ENCODE assay signal across 8 cellular contexts in genomic region chr7:99473315-99473596, GRCh38. TPM values are rescaled to one million over a fixed set of nuclear protein-coding genes. Genes with fewer than 3 reads are reported as not detected.
DNase-seq lines count a peak whose midpoint lies in the region; ATAC-seq and TF ChIP-seq lines count a peak whose summit lies in the region.

No MANE protein-coding gene starts in this region.

- H3K27me3 ChIP-seq in HL-60 (ENCODE audit: insufficient read depth, poor library complexity, severe bottlenecking), result no peaks in the 10 kb centered on the region

- H3K27me3 Mint-ChIP-seq in activated naive CD4-positive, alpha-beta T cell treated with anti-CD3 and anti-CD28 coated beads, Interleukin-2, amount 50 U/mL, for 24 hours, result no peaks in the 10 kb centered on the region
- H3K27me3 Mint-ChIP-seq in naive B cell, result peaks cover 0 to 4% (median 0%) of the 10 kb centered on the region in 3 donors

- peak overlapping the region; percentile 88 for H3K27ac ChIP-seq in HL-60 (replicated peaks)
- peak overlapping the region; percentile 87 for H3K27ac ChIP-seq in epithelial cell of prostate

- ATAC-seq in naive B cell (ENCODE audit: low read depth in 2 of 2) (peak; percentile 6 to 7), HG03280 (IDR thresholded peaks at IDR 0.05; ENCODE audit: unreplicated experiment) (no peak)

- H3K9me3 Mint-ChIP-seq in activated naive CD4-positive, alpha-beta T cell treated with anti-CD3 and anti-CD28 coated beads, Interleukin-2, amount 50 U/mL, for 24 hours, result no peaks in the 10 kb centered on the region
- H3K9me3 Mint-ChIP-seq in naive B cell, result no peaks in the 10 kb centered on the region

- no peak for TF ChIP-seq CTCF in HL-60 (IDR thresholded peaks at IDR 0.05; ENCODE audit: insufficient read depth, low read length)

- peak overlapping the region; percentile 96 for H3K4me3 Mint-ChIP-seq in activated naive CD4-positive, alpha-beta T cell treated with anti-CD3 and anti-CD28 coated beads, Interleukin-2, amount 50 U/mL, for 24 hours
- peak overlapping the region; percentile 93 to 99 (median 98) for H3K4me3 Mint-ChIP-seq in naive B cell

- no peak for DNase-seq in activated naive CD4-positive, alpha-beta T cell treated with anti-CD3 and anti-CD28 coated beads, Interleukin-2, amount 50 U/mL, for 16 hours
- DNase-seq in HL-60 (ENCODE audit: low read depth in 1 of 2, low spot score in 1 of 2), result peak in 1 of 2 experiments; percentile 77
- peak; percentile 56 for DNase-seq in SKM-1 treated with dmso at 0.1 percent for 144 hours (lab: John Stamatoyannopoulos, UW; ENCODE audit: unreplicated experiment)
- DNase-seq in epithelial cell of prostate (ENCODE audit: low read depth, low spot score), result peak; percentile 51
- DNase-seq in naive B cell, result peak; percentile 25
- DNase-seq in cerebellar nuclear complex (lab: John Stamatoyannopoulos, UW), result no peak

- H3K27ac Mint-ChIP-seq in activated naive CD4-positive, alpha-beta T cell treated with anti-CD3 and anti-CD28 coated beads, Interleukin-2, amount 50 U/mL, for 24 hours, result peak overlapping the region; percentile 90
- H3K27ac Mint-ChIP-seq in naive B cell, result peak overlapping the region; percentile 14 to 98 (median 96)

- H3K4me1 Mint-ChIP-seq in activated naive CD4-positive, alpha-beta T cell treated with anti-CD3 and anti-CD28 coated beads, Interleukin-2, amount 50 U/mL, for 24 hours, result peaks cover 43% of the 10 kb centered on the region
- H3K4me1 Mint-ChIP-seq in naive B cell, result peaks cover 35 to 47% (median 38%) of the 10 kb centered on the region in 3 donors

- peaks cover 2% of the 10 kb centered on the region for H3K36me3 Mint-ChIP-seq in activated naive CD4-positive, alpha-beta T cell treated with anti-CD3 and anti-CD28 coated beads, Interleukin-2, amount 50 U/mL, for 24 hours
- peaks cover 0 to 8% of the 10 kb centered on the region in 2 donors for H3K36me3 Mint-ChIP-seq in naive B cell

- H3K4me3 ChIP-seq in HL-60 (replicated peaks; ENCODE audit: insufficient read depth, low read length), result peak overlapping the region; percentile 97

RNA-seq across cellular contexts. Expression of gene ZNF789, which starts 0.6 kb away (rescaled TPM):
- polyA plus RNA-seq in naive B cell (ENCODE audit: low read depth in 6 of 6), result 1 to 10 TPM; 6.3 to 9.4 (median 7.0) TPM

RNA-seq across cellular contexts. Expression of gene ATP5MF, which starts 7.3 kb away (rescaled TPM):
- 100 to 1,000 TPM; 341 to 412 (median 366) TPM for polyA plus RNA-seq in naive B cell (ENCODE audit: low read depth in 6 of 6)

RNA-seq across cellular contexts. Expression of gene ZNF394, which starts 26.8 kb away (rescaled TPM):
- 10 to 100 TPM; 47.3 to 71.6 (median 64.5) TPM for polyA plus RNA-seq in naive B cell (ENCODE audit: low read depth in 6 of 6)

RNA-seq across cellular contexts. Expression of gene ZKSCAN5, which starts 31.2 kb away (rescaled TPM):
- 1 to 10 TPM; 2.8 to 8.1 (median 4.2) TPM for polyA plus RNA-seq in naive B cell (ENCODE audit: low read depth in 6 of 6)

RNA-seq across cellular contexts. Expression of gene CPSF4, which starts 34.5 kb away (rescaled TPM):
- 10 to 100 TPM; 21.5 to 51.4 (median 24.5) TPM for polyA plus RNA-seq in naive B cell (ENCODE audit: low read depth in 6 of 6)

Comparison
In these comparisons a context has a peak if more than half of its experiments do, and no peak if none do; other contexts are left out.
1. DNase-seq: peak in SKM-1 treated with dmso at 0.1 percent for 144 hours (single experiment), epithelial cell of prostate (single experiment) and naive B cell (single experiment); none in activated naive CD4-positive, alpha-beta T cell treated with anti-CD3 and anti-CD28 coated beads, Interleukin-2, amount 50 U/mL, for 16 hours (single experiment) and cerebellar nuclear complex (0 of 2).